Comparison of ENCODE assay signal across 16 cellular contexts in the genomic region with DNA sequence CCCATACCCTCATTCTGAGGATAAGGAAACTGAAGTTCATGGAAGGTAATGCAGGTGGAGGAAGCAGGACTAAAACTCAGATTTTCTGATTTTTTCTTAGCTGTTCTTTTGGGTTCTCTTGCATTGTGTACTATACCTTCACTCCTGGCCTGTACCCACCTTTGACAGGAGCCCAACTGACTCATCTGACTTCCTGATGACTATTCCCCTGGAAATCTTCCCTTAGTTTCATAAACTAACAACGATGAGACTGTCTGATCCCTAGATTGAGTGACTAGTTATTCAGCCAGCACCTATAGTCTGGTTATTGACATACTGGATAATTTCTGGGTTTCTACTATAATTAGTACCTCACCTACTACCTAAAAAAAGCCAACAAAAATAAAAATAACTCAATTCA.
"Had no signal": no experiment of that assay in that cellular context is flagged by ENCODE, and none has a peak within 500 bp of the region (broad histone marks: within the 10 kb centered on the region; RNA-seq: fewer than 3 reads in every experiment).

No MANE protein-coding gene starts in this region.

- H3K4me1 ChIP-seq: upper lobe of left lung had no signal

- H3K9me3 ChIP-seq: upper lobe of left lung had no signal

- H3K36me3 ChIP-seq: upper lobe of left lung had no signal

- H3K27me3 ChIP-seq: upper lobe of left lung had no signal

- H3K4me3 ChIP-seq: lung, upper lobe of left lung had no signal

- ATAC-seq: activated T-helper 17 cell treated with anti-CD3 and anti-CD28 coated beads, Interleukin-2, amount 50 U/mL, for 72 hours; left cardiac atrium; naive thymus-derived CD4-positive, alpha-beta T cell; sciatic nerve had no signal

- H3K27ac ChIP-seq: upper lobe of left lung had no signal

- DNase-seq: activated CD4-positive, alpha-beta T cell treated with anti-CD3 and anti-CD28 coated beads, Interleukin-2, amount 50 U/mL, for 1 hour; activated CD4-positive, CD25-positive, alpha-beta regulatory T cell; activated naive CD4-positive, alpha-beta T cell treated with anti-CD3 and anti-CD28 coated beads for 36 hours; activated T-cell treated with anti-CD3 and anti-CD28 coated beads for 4 hours; central memory CD4-positive, alpha-beta T cell; cortex of kidney; effector CD8-positive, alpha-beta T cell; hypothalamus; left cardiac atrium; naive thymus-derived CD4-positive, alpha-beta T cell; stimulated activated naive CD4-positive, alpha-beta T cell; T-helper 1 cell; upper lobe of left lung had no signal
